Comparison of ENCODE assay signal across 11 cellular contexts in the genomic region with DNA sequence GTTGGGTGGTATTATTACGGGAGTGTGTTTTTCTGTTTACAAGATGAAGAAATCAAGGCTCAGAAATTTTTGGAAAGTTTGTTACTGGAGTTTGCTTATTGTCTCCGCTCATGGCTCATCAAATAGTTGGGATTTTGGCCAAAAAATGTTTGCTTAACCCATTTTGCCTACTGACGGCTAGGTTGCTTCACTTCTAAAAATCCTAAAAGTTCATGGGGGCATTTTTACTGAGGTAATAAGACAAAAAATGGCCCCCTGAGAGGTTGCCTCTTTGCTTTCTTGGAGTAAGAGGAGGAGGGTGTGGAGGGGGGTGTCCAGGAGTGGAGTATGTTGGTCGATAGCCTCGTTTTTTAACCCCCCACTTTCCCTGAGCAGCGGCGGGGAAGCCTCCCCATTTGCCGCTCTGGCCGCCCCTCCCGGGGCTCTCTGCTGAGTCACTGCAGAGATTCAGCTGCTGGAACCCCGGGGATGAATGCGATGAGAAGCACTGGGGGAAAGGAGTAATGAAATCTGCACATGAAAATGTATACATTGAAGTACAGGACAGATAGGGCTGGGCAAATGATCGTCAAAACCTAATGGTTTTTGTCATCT. TPM values are rescaled to one million over a fixed set of nuclear protein-coding genes. Genes with fewer than 3 reads are reported as not detected.
DNase-seq lines count a peak whose midpoint lies in the region; ATAC-seq, FAIRE-seq and TF ChIP-seq lines count a peak whose summit lies in the region.
"Had no signal": no experiment of that assay in that cellular context is flagged by ENCODE, and none has a peak within 500 bp of the region (broad histone marks: within the 10 kb centered on the region; RNA-seq: fewer than 3 reads in every experiment).

No MANE protein-coding gene starts in this region.

- no peak for TF ChIP-seq POLR2A in heart left ventricle (IDR thresholded peaks at IDR 0.05)
- TF ChIP-seq POLR2A in upper lobe of left lung (IDR thresholded peaks at IDR 0.05), result no peak

- in situ Hi-C loops in astrocyte of the spinal cord (cut with HindIII; ENCODE audit: low sequenced_read_pairs), result no loop called here

- ATAC-seq in heart left ventricle (no peak), lower lobe of right lung (no peak), upper lobe of left lung (ENCODE audit: low FRiP score in 2 of 2) (no peak)

- 53 to 65% (median 58%) methylated on average over 13 of the region's 13 CpGs for WGBS in heart left ventricle, 4 donors
- WGBS in upper lobe of left lung, 2 donors, result 45 to 52% methylated on average over 13 of the region's 13 CpGs
- 53 to 83% (median 72%) methylated on average over 13 of the region's 13 CpGs for WGBS in small intestine, 3 donors

- peak overlapping the region in 10 of 12 donors; percentile 30 to 63 (median 54) for H3K4me3 ChIP-seq in heart left ventricle
- H3K4me3 ChIP-seq in right atrium auricular region, result peak overlapping the region in 1 of 2 donors; percentile 50
- peak overlapping the region; percentile 68 for H3K4me3 ChIP-seq in astrocyte of the spinal cord (ENCODE audit: low read depth, low read length)
- peak overlapping the region; percentile 48 for H3K4me3 ChIP-seq in lower lobe of right lung
- peak overlapping the region in 3 of 4 donors; percentile 40 to 51 (median 48) for H3K4me3 ChIP-seq in upper lobe of left lung
- H3K4me3 ChIP-seq in small intestine (ENCODE audit: low read depth in 1 of 2, low read length in 2 of 2), result no peak overlapping the region

- no peak overlapping the region for H3K27ac ChIP-seq in heart left ventricle
- H3K27ac ChIP-seq in right atrium auricular region, result no peak overlapping the region
- no peak overlapping the region for H3K27ac ChIP-seq in lower lobe of right lung
- H3K27ac ChIP-seq in upper lobe of left lung, result peak overlapping the region in 1 of 4 donors; percentile 21
- H3K27ac ChIP-seq in small intestine (ENCODE audit: low read depth in 1 of 2, low read length in 1 of 2), result no peak overlapping the region
- H3K27ac ChIP-seq: neutrophil had no signal

- DNase-seq in heart left ventricle (no peak), right atrium auricular region (ENCODE audit: low spot score) (no peak), astrocyte of the spinal cord (ENCODE audit: low read depth, low spot score) (peak; percentile 43), lower lobe of right lung (no peak), upper lobe of left lung (peak in 1 of 2 donors; percentile 30), small intestine (no peak), GF-D8 (lab: John Stamatoyannopoulos, UW) (no peak)
- no peak for DNase-seq in activated CD4-positive, alpha-beta T cell treated with anti-CD3 and anti-CD28 coated beads, Interleukin-2, amount 50 U/mL, for 48 hours
- DNase-seq: DND-41 had no signal

- no peaks in the 10 kb centered on the region for H3K9me3 ChIP-seq in heart left ventricle
- H3K9me3 ChIP-seq in right atrium auricular region, result no peaks in the 10 kb centered on the region
- H3K9me3 ChIP-seq in lower lobe of right lung, result no peaks in the 10 kb centered on the region
- no peaks in the 10 kb centered on the region for H3K9me3 ChIP-seq in upper lobe of left lung
- no peaks in the 10 kb centered on the region for H3K9me3 ChIP-seq in small intestine (ENCODE audit: control insufficient read depth, low read depth)
- H3K9me3 ChIP-seq: neutrophil had no signal

- peaks cover 0 to 35% (median 0%) of the 10 kb centered on the region in 9 donors for H3K27me3 ChIP-seq in heart left ventricle
- no peaks in the 10 kb centered on the region for H3K27me3 ChIP-seq in right atrium auricular region
- H3K27me3 ChIP-seq in lower lobe of right lung (ENCODE audit: low read depth), result peaks cover 9% of the 10 kb centered on the region
- H3K27me3 ChIP-seq in upper lobe of left lung, result peaks cover 0 to 2% (median 0%) of the 10 kb centered on the region in 4 donors
- H3K27me3 ChIP-seq in small intestine (ENCODE audit: control insufficient read depth in 2 of 2, insufficient read depth in 2 of 2, low read length in 2 of 2), result no peaks in the 10 kb centered on the region

- intact Hi-C loops in heart left ventricle (cut with DNase I) (loop anchor here in 5 of 10 donors (5.0 to 10.0 kb wide), 4 partner anchors 171 to 221 kb away; a partner anchor contains a TSS), lower lobe of right lung (cut with DNase I) (no loop called here)

- TF ChIP-seq EP300 in upper lobe of left lung (IDR thresholded peaks at IDR 0.05), result no peak

- peaks cover 0 to 6% (median 0%) of the 10 kb centered on the region in 9 donors for H3K36me3 ChIP-seq in heart left ventricle
- no peaks in the 10 kb centered on the region for H3K36me3 ChIP-seq in right atrium auricular region
- peaks cover 12% of the 10 kb centered on the region for H3K36me3 ChIP-seq in lower lobe of right lung
- peaks cover 0 to 10% (median 2%) of the 10 kb centered on the region in 4 donors for H3K36me3 ChIP-seq in upper lobe of left lung
- H3K36me3 ChIP-seq in small intestine (ENCODE audit: control insufficient read depth in 2 of 2, insufficient read depth in 2 of 2, low read length in 2 of 2), result peaks cover 0 to 4% of the 10 kb centered on the region in 2 donors
- H3K36me3 ChIP-seq: neutrophil had no signal

- FAIRE-seq in small intestine (lab: Jason Lieb, UNC), result no peak
- FAIRE-seq: HTR-8/SVneo had no signal

- TF ChIP-seq CTCF in heart left ventricle (IDR thresholded peaks at IDR 0.05) (no peak), right atrium auricular region (IDR thresholded peaks at IDR 0.05) (no peak), astrocyte of the spinal cord (IDR thresholded peaks at IDR 0.05; ENCODE audit: low read depth, low read length) (no peak), lower lobe of right lung (IDR thresholded peaks at IDR 0.05) (no peak), upper lobe of left lung (IDR thresholded peaks at IDR 0.05) (no peak)

- H3K4me1 ChIP-seq in heart left ventricle (peaks cover 0 to 26% (median 5%) of the 10 kb centered on the region in 12 donors), right atrium auricular region (peaks cover 0 to 6% of the 10 kb centered on the region in 2 donors), lower lobe of right lung (peaks cover 18% of the 10 kb centered on the region), upper lobe of left lung (peaks cover 5 to 29% (median 7%) of the 10 kb centered on the region in 4 donors), small intestine (ENCODE audit: control insufficient read depth in 2 of 2, insufficient read depth in 1 of 2, low read depth in 1 of 2, low read length in 1 of 2) (no peaks in the 10 kb centered on the region)

RNA-seq across cellular contexts. Expression of a gene that starts 1.5 kb away (rescaled TPM):
- total RNA-seq in heart left ventricle (10 to 100 TPM in 2 of 9 donors, 1 to 10 TPM in 6, under 1 TPM in 1; 0.79 to 46.0 (median 5.3) TPM), right atrium auricular region (10 to 100 TPM in 1 of 2 donors, 1 to 10 TPM in 1; 7.2 to 27.8 TPM), lower lobe of right lung (34.7 TPM), upper lobe of left lung (10 to 100 TPM; 13.9 to 52.5 (median 17.8) TPM)
- polyA plus RNA-seq in heart left ventricle (1 to 10 TPM; 2.3 to 4.2 TPM), small intestine (10 to 100 TPM; 15.9 to 25.7 (median 16.5) TPM)

RNA-seq across cellular contexts. Expression of a gene that starts 52.6 kb away (rescaled TPM):
- total RNA-seq in heart left ventricle (10 to 100 TPM in 1 of 9 donors, 1 to 10 TPM in 8; 1.9 to 11.4 (median 4.1) TPM), right atrium auricular region (1 to 10 TPM; 1.5 to 5.5 TPM), lower lobe of right lung (10.0 TPM), upper lobe of left lung (10 to 100 TPM in 1 of 6 donors, 1 to 10 TPM in 5; 4.3 to 11.5 (median 7.2) TPM)
- polyA plus RNA-seq in heart left ventricle (1 to 10 TPM; 1.7 to 6.9 TPM), small intestine (1 to 10 TPM in 2 of 3 donors, not detected in 1; 3.0 to 6.2 TPM)

Comparison
In these comparisons a context has a peak if more than half of its experiments do, and no peak if none do; other contexts are left out.
1. H3K4me3 ChIP-seq: peak in heart left ventricle (10 of 12), astrocyte of the spinal cord (single experiment), lower lobe of right lung (single experiment) and upper lobe of left lung (3 of 4); none in small intestine (0 of 2).